35 cellular contexts compared by ENCODE assay signal in the genomic region with DNA sequence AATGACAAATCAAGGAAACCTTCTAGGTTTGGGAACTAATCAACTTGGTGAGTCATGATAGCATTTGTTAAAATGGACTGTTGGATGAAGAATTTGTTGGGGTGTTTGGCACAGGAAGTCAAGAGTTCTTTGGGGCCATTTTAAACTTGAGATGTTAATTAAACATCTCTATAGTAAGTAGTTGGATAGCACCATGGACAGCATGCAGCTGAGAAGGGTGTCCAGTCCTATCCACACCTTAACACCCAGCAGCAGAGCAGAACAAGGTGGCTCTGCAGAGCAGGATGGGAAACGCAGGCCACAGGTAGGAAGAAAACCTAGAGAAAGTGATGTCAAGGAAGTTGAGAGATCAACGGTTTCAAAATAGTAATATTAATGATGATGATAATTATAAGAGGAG. TPM values are rescaled to one million over a fixed set of nuclear protein-coding genes. Genes with fewer than 3 reads are reported as not detected.
"Had no signal": no experiment of that assay in that cellular context is flagged by ENCODE, and none has a peak within 500 bp of the region (broad histone marks: within the 10 kb centered on the region; RNA-seq: fewer than 3 reads in every experiment).

No MANE protein-coding gene starts in this region.

- H3K4me1 ChIP-seq: adrenal gland, ascending aorta, esophagus muscularis mucosa, foreskin keratinocyte, gastrocnemius medialis, heart left ventricle had no signal

- H3K4me1 Mint-ChIP-seq: activated CD4-positive, alpha-beta T cell treated with anti-CD3 and anti-CD28 coated beads for 36 hours; activated CD4-positive, alpha-beta T cell treated with anti-CD3 and anti-CD28 coated beads, Interleukin-2, amount 10 ng/mL, durations not matched to agents 24 days and 14 days; activated CD8-positive, alpha-beta memory T cell treated with anti-CD3 and anti-CD28 coated beads, Interleukin-2, amount 10 ng/mL, durations not matched to agents 7 days and 5 days; activated naive CD4-positive, alpha-beta T cell treated with anti-CD3 and anti-CD28 coated beads, Interleukin-2, amount 50 U/mL, for 24 hours; activated naive CD8-positive, alpha-beta T cell treated with anti-CD3 and anti-CD28 coated beads for 36 hours; activated naive CD8-positive, alpha-beta T cell treated with anti-CD3 and anti-CD28 coated beads, Interleukin-2, amount 50 U/mL, for 24 hours; central memory CD8-positive, alpha-beta T cell had no signal

- H3K9me3 Mint-ChIP-seq: activated CD4-positive, alpha-beta memory T cell treated with anti-CD3 and anti-CD28 coated beads for 36 hours; activated CD4-positive, alpha-beta T cell treated with anti-CD3 and anti-CD28 coated beads, Interleukin-2, amount 10 ng/mL, durations not matched to agents 24 days and 14 days; activated naive CD4-positive, alpha-beta T cell treated with anti-CD3 and anti-CD28 coated beads for 36 hours; activated naive CD4-positive, alpha-beta T cell treated with anti-CD3 and anti-CD28 coated beads, Interleukin-2, amount 50 U/mL, for 24 hours; activated naive CD8-positive, alpha-beta T cell treated with anti-CD3 and anti-CD28 coated beads for 36 hours; activated naive CD8-positive, alpha-beta T cell treated with anti-CD3 and anti-CD28 coated beads, Interleukin-2, amount 50 U/mL, for 24 hours; activated T-helper 1 cell treated with anti-CD3 and anti-CD28 coated beads, Interleukin-12 subunit alpha, Interleukin-12 subunit beta, Interleukin-2, Interleukin-4 antibody, amounts not matched to agents 30 ng/mL and 10 ng/mL and 1 ng/mL, durations not matched to agents 14 hours and 24 hours and 36 hours; activated T-helper 2 cell treated with anti-CD3 and anti-CD28 coated beads, Interferon-gamma antibody, Interleukin-2, Interleukin-4, amounts not matched to agents 10 μg/mL and 5 μg/mL and 100 μg/mL, durations not matched to agents 14 hours and 24 hours and 36 hours; central memory CD8-positive, alpha-beta T cell; dendritic cell treated with granulocyte-macrophage colony-stimulating factor and Interleukin-4, amounts not matched to agents 40 ng/mL and 50 ng/mL, for 4 days; effector memory CD8-positive, alpha-beta T cell had no signal

- H3K4me3 ChIP-seq: adrenal gland, ascending aorta, coronary artery, esophagus muscularis mucosa, gastrocnemius medialis, heart left ventricle had no signal

- H3K27me3 ChIP-seq: adrenal gland, ascending aorta, brain microvascular endothelial cell, gastrocnemius medialis had no signal

- H3K36me3 ChIP-seq: adrenal gland, ascending aorta, brain microvascular endothelial cell, esophagus muscularis mucosa, gastrocnemius medialis, heart left ventricle had no signal

- H3K27ac Mint-ChIP-seq: activated CD4-positive, alpha-beta memory T cell treated with anti-CD3 and anti-CD28 coated beads for 36 hours; activated CD4-positive, alpha-beta T cell treated with anti-CD3 and anti-CD28 coated beads for 36 hours; activated CD4-positive, alpha-beta T cell treated with anti-CD3 and anti-CD28 coated beads, Interleukin-2, amount 10 ng/mL, durations not matched to agents 24 days and 14 days; activated CD8-positive, alpha-beta memory T cell treated with anti-CD3 and anti-CD28 coated beads, Interleukin-2, amount 10 ng/mL, durations not matched to agents 7 days and 5 days; activated CD8-positive, alpha-beta T cell treated with anti-CD3 and anti-CD28 coated beads, Interleukin-2, amount 10 ng/mL, durations not matched to agents 7 days and 5 days; activated naive CD4-positive, alpha-beta T cell treated with anti-CD3 and anti-CD28 coated beads for 36 hours; activated naive CD4-positive, alpha-beta T cell treated with anti-CD3 and anti-CD28 coated beads, Interleukin-2, amount 50 U/mL, for 24 hours; activated naive CD8-positive, alpha-beta T cell treated with anti-CD3 and anti-CD28 coated beads for 36 hours; activated naive CD8-positive, alpha-beta T cell treated with anti-CD3 and anti-CD28 coated beads, Interleukin-2, amount 50 U/mL, for 24 hours; activated T-helper 1 cell treated with anti-CD3 and anti-CD28 coated beads, Interleukin-12 subunit alpha, Interleukin-12 subunit beta, Interleukin-2, Interleukin-4 antibody, amounts not matched to agents 30 ng/mL and 10 ng/mL and 1 ng/mL, durations not matched to agents 14 hours and 24 hours and 36 hours; activated T-helper 2 cell treated with anti-CD3 and anti-CD28 coated beads, Interferon-gamma antibody, Interleukin-2, Interleukin-4, amounts not matched to agents 10 μg/mL and 5 μg/mL and 100 μg/mL, durations not matched to agents 14 hours and 24 hours and 36 hours; dendritic cell treated with granulocyte-macrophage colony-stimulating factor and Interleukin-4, amounts not matched to agents 40 ng/mL and 50 ng/mL, for 4 days; effector memory CD8-positive, alpha-beta T cell had no signal

- H3K4me3 Mint-ChIP-seq: activated CD4-positive, alpha-beta memory T cell treated with anti-CD3 and anti-CD28 coated beads for 36 hours; activated CD4-positive, alpha-beta T cell treated with anti-CD3 and anti-CD28 coated beads for 36 hours; activated CD4-positive, alpha-beta T cell treated with anti-CD3 and anti-CD28 coated beads, Interleukin-2, amount 10 ng/mL, durations not matched to agents 24 days and 14 days; activated CD8-positive, alpha-beta memory T cell treated with anti-CD3 and anti-CD28 coated beads, Interleukin-2, amount 10 ng/mL, durations not matched to agents 7 days and 5 days; activated CD8-positive, alpha-beta T cell treated with anti-CD3 and anti-CD28 coated beads, Interleukin-2, amount 10 ng/mL, durations not matched to agents 7 days and 5 days; activated naive CD4-positive, alpha-beta T cell treated with anti-CD3 and anti-CD28 coated beads for 36 hours; activated naive CD4-positive, alpha-beta T cell treated with anti-CD3 and anti-CD28 coated beads, Interleukin-2, amount 50 U/mL, for 24 hours; activated naive CD8-positive, alpha-beta T cell treated with anti-CD3 and anti-CD28 coated beads for 36 hours; activated naive CD8-positive, alpha-beta T cell treated with anti-CD3 and anti-CD28 coated beads, Interleukin-2, amount 50 U/mL, for 24 hours; activated T-helper 1 cell treated with anti-CD3 and anti-CD28 coated beads, Interleukin-12 subunit alpha, Interleukin-12 subunit beta, Interleukin-2, Interleukin-4 antibody, amounts not matched to agents 30 ng/mL and 10 ng/mL and 1 ng/mL, durations not matched to agents 14 hours and 24 hours and 36 hours; central memory CD8-positive, alpha-beta T cell; dendritic cell treated with granulocyte-macrophage colony-stimulating factor and Interleukin-4, amounts not matched to agents 40 ng/mL and 50 ng/mL, for 4 days; effector memory CD8-positive, alpha-beta T cell had no signal

- H3K27ac ChIP-seq: adrenal gland, ascending aorta, brain microvascular endothelial cell, coronary artery, esophagus muscularis mucosa, foreskin keratinocyte, gastrocnemius medialis, heart left ventricle had no signal

- DNase-seq: activated CD4-positive, alpha-beta memory T cell treated with anti-CD3 and anti-CD28 coated beads for 36 hours; activated CD4-positive, alpha-beta T cell treated with anti-CD3 and anti-CD28 coated beads for 36 hours; activated CD4-positive, alpha-beta T cell treated with anti-CD3 and anti-CD28 coated beads, Interleukin-2, amount 10 ng/mL, durations not matched to agents 24 days and 14 days; activated CD4-positive, CD25-positive, alpha-beta regulatory T cell; activated CD4-positive, CD25-positive, alpha-beta regulatory T cell treated with anti-CD3 and anti-CD28 coated beads, Interleukin-2, amount 50 U/mL, for 72 hours; activated CD8-positive, alpha-beta memory T cell treated with anti-CD3 and anti-CD28 coated beads, Interleukin-2, amount 10 ng/mL, durations not matched to agents 7 days and 5 days; activated CD8-positive, alpha-beta memory T cell treated with anti-CD3 and anti-CD28 coated beads, Interleukin-2, amount 50 U/mL, for 4 hours; activated CD8-positive, alpha-beta T cell treated with anti-CD3 and anti-CD28 coated beads, Interleukin-2, amount 10 ng/mL, durations not matched to agents 7 days and 5 days; activated effector memory CD4-positive, alpha-beta T cell treated with anti-CD3 and anti-CD28 coated beads, Interleukin-2, amount 50 U/mL, for 16 hours; activated naive CD4-positive, alpha-beta T cell treated with anti-CD3 and anti-CD28 coated beads for 36 hours; activated naive CD8-positive, alpha-beta T cell treated with anti-CD3 and anti-CD28 coated beads for 36 hours; activated naive CD8-positive, alpha-beta T cell treated with anti-CD3 and anti-CD28 coated beads, Interleukin-2, amount 50 U/mL, for 24 hours; activated T-cell treated with anti-CD3 and anti-CD28 coated beads, Interleukin-2, amount 50 U/mL, for 1 hour; activated T-cell treated with anti-CD3 and anti-CD28 coated beads, Interleukin-2, amount 50 U/mL, for 48 hours; adrenal gland; amygdala; brain microvascular endothelial cell; effector CD4-positive, alpha-beta T cell; effector memory CD8-positive, alpha-beta T cell; erythroblast; foreskin keratinocyte; gastrocnemius medialis; glutamatergic neuron; heart left ventricle; T-helper 2 cell had no signal

- H3K36me3 Mint-ChIP-seq: activated CD4-positive, alpha-beta memory T cell treated with anti-CD3 and anti-CD28 coated beads for 36 hours; activated CD8-positive, alpha-beta memory T cell treated with anti-CD3 and anti-CD28 coated beads, Interleukin-2, amount 10 ng/mL, durations not matched to agents 7 days and 5 days; activated naive CD4-positive, alpha-beta T cell treated with anti-CD3 and anti-CD28 coated beads, Interleukin-2, amount 50 U/mL, for 24 hours; activated naive CD8-positive, alpha-beta T cell treated with anti-CD3 and anti-CD28 coated beads for 36 hours had no signal

- H3K27me3 Mint-ChIP-seq: activated CD4-positive, alpha-beta T cell treated with anti-CD3 and anti-CD28 coated beads, Interleukin-2, amount 10 ng/mL, durations not matched to agents 24 days and 14 days had no signal

- H3K9me3 ChIP-seq: adrenal gland, ascending aorta, gastrocnemius medialis, heart left ventricle had no signal

- ATAC-seq: activated CD8-positive, alpha-beta memory T cell treated with anti-CD3 and anti-CD28 coated beads, Interleukin-2, amount 10 ng/mL, durations not matched to agents 7 days and 5 days; activated CD8-positive, alpha-beta T cell treated with anti-CD3 and anti-CD28 coated beads, Interleukin-2, amount 10 ng/mL, durations not matched to agents 7 days and 5 days; effector memory CD8-positive, alpha-beta T cell; foreskin keratinocyte; gastrocnemius medialis; heart left ventricle had no signal

RNA-seq across cellular contexts. Expression of gene TNR, which starts 52.5 kb away (rescaled TPM):
- total RNA-seq: activated CD4-positive, alpha-beta memory T cell treated with anti-CD3 and anti-CD28 coated beads for 36 hours; activated CD8-positive, alpha-beta memory T cell treated with anti-CD3 and anti-CD28 coated beads for 36 hours; activated CD8-positive, alpha-beta memory T cell treated with anti-CD3 and anti-CD28 coated beads, Interleukin-2, amount 10 ng/mL, durations not matched to agents 7 days and 5 days; activated CD8-positive, alpha-beta T cell treated with anti-CD3 and anti-CD28 coated beads, Interleukin-2, amount 10 ng/mL, durations not matched to agents 7 days and 5 days; activated naive CD4-positive, alpha-beta T cell treated with anti-CD3 and anti-CD28 coated beads for 36 hours; activated naive CD8-positive, alpha-beta T cell treated with anti-CD3 and anti-CD28 coated beads for 36 hours; activated T-helper 1 cell treated with anti-CD3 and anti-CD28 coated beads, Interleukin-12 subunit alpha, Interleukin-12 subunit beta, Interleukin-2, Interleukin-4 antibody, amounts not matched to agents 30 ng/mL and 10 ng/mL and 1 ng/mL, durations not matched to agents 14 hours and 24 hours and 36 hours; ascending aorta; bronchial epithelial cell; foreskin keratinocyte; gastrocnemius medialis had no signal
- polyA plus RNA-seq: foreskin keratinocyte had no signal
